Comparison of ENCODE assay signal across 22 cellular contexts in genomic region chr5:12204761-12205160, GRCh38.
"Had no signal": no experiment of that assay in that cellular context is flagged by ENCODE, and none has a peak within 500 bp of the region (broad histone marks: within the 10 kb centered on the region; RNA-seq: fewer than 3 reads in every experiment).

No MANE protein-coding gene starts in this region.

- FAIRE-seq: endometrium had no signal

- H3K4me3 ChIP-seq: dorsolateral prefrontal cortex, esophagus squamous epithelium, gastroesophageal sphincter, psoas muscle, right lobe of liver, stomach, thoracic aorta, transverse colon had no signal

- H3K4me1 ChIP-seq: esophagus squamous epithelium, gastroesophageal sphincter, psoas muscle, right lobe of liver, stomach, transverse colon had no signal

- H3K27me3 ChIP-seq: dorsolateral prefrontal cortex, esophagus squamous epithelium, gastroesophageal sphincter, neutrophil, right lobe of liver, stomach, transverse colon had no signal

- H3K36me3 ChIP-seq: esophagus squamous epithelium, gastroesophageal sphincter, neutrophil, right lobe of liver, stomach, thoracic aorta, transverse colon had no signal

- H3K9me3 ChIP-seq: esophagus squamous epithelium, gastroesophageal sphincter, neutrophil, psoas muscle, right lobe of liver, thoracic aorta, transverse colon had no signal

- DNase-seq: cortex of kidney; dorsolateral prefrontal cortex; effector CD8-positive, alpha-beta T cell; esophagus squamous epithelium; foreskin fibroblast; glutamatergic neuron; islet precursor cell; mammary epithelial cell; naive thymus-derived CD8-positive, alpha-beta T cell; psoas muscle; retina; right lobe of liver; stimulated activated CD4-positive, alpha-beta T cell treated with anti-CD3 and anti-CD28 coated beads, Interleukin-4, amount 100 ng/mL, for 24 hours; stimulated activated naive B cell treated with anti-CD40 and anti-IgM and Interleukin-4, amounts not matched to agents 10 μg/mL and 1 μg/mL and 100 μg/mL, for 72 hours; stomach; substantia nigra; transverse colon had no signal

- ATAC-seq: gastroesophageal sphincter; left lobe of liver; naive thymus-derived CD8-positive, alpha-beta T cell; psoas muscle; right lobe of liver; stimulated activated naive B cell treated with anti-CD40 and anti-IgM and Interleukin-4, amounts not matched to agents 10 μg/mL and 1 μg/mL and 100 μg/mL, for 72 hours had no signal

- H3K27ac ChIP-seq: dorsolateral prefrontal cortex, esophagus squamous epithelium, gastroesophageal sphincter, neutrophil, psoas muscle, right lobe of liver, stomach, thoracic aorta, transverse colon had no signal
